ENCODE assay signal across 19 cellular contexts in the genomic region with DNA sequence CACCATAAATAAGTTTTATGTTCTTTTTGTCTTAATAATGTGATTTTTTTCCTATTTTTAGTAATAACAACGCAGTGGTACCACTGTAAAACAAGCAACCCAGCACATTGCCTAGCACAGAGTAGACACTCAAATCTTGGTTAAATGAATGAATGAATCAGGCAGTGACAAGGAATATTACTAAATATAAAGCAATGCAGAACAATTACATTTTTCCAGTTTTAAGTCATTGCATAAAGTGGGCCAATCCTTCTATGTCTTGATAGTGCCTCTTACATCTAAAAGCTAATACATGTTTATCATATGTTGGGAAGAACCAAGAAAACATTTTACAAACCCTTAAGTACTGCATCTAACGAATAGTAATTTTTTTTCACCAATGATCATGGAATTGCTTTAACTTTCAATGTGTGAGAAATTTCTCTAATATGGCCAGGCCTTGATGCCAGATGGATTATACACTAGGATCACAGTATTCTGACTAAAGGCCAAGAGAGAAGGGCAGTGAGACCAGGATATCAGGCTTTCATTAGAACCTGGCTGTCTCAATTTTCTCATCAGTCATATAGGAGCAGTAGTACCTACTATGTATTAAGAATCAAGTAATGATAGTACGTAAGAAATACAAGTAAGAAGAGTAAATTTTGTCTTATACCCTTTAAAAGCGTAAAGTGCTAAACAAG.
DNase-seq lines count a peak whose midpoint lies in the region; ATAC-seq, FAIRE-seq and TF ChIP-seq lines count a peak whose summit lies in the region.
"Had no signal": no experiment of that assay in that cellular context is flagged by ENCODE, and none has a peak within 500 bp of the region (broad histone marks: within the 10 kb centered on the region; RNA-seq: fewer than 3 reads in every experiment).

No MANE protein-coding gene starts in this region.

- H2AFZ ChIP-seq in PC-3 (ENCODE audit: low read length) (no peak overlapping the region), keratinocyte (ENCODE audit: control insufficient read depth, low read length) (no peak overlapping the region)
- H2AFZ ChIP-seq: GM23338 had no signal

- H3K27me3 ChIP-seq in PC-3 (ENCODE audit: low read length): no peaks in the 10 kb centered on the region
- H3K27me3 ChIP-seq in keratinocyte (ENCODE audit: control insufficient read depth, extremely low read depth, insufficient read depth, low read length): no peaks in the 10 kb centered on the region

- no peaks in the 10 kb centered on the region for H4K20me1 ChIP-seq in PC-3 (ENCODE audit: low read length)
- no peaks in the 10 kb centered on the region for H4K20me1 ChIP-seq in keratinocyte (ENCODE audit: control insufficient read depth, extremely low read depth, insufficient read depth, low read length)

- H3K79me2 ChIP-seq in PC-3 (ENCODE audit: low read length): no peaks in the 10 kb centered on the region
- H3K79me2 ChIP-seq in keratinocyte (ENCODE audit: control insufficient read depth, insufficient read depth, low read length): peaks cover 2% of the 10 kb centered on the region

- H3K4me1 ChIP-seq in PC-3 (ENCODE audit: insufficient read depth, low read length): peaks cover 16% of the 10 kb centered on the region; the same call in 1 of the 2 replicates
- peaks cover 22% of the 10 kb centered on the region for H3K4me1 ChIP-seq in keratinocyte (ENCODE audit: control insufficient read depth, extremely low read depth, insufficient read depth, low read length)

- ATAC-seq in PC-3 (peak; percentile 29), GM21447 (IDR thresholded peaks at IDR 0.05; ENCODE audit: unreplicated experiment) (no peak)
- no peak for ATAC-seq in stimulated activated naive CD8-positive, alpha-beta T cell treated with anti-CD3 and anti-CD28 coated beads, Interleukin-15, Interleukin-2, amounts not matched to agents 100 U/mL and 50 U/mL, for 24 hours
- ATAC-seq: A549, GM12878, GM23338 had no signal

- no peak for FAIRE-seq in keratinocyte (lab: Jason Lieb, UNC)
- FAIRE-seq: A549, GM12878, GM19239 had no signal

- no peaks in the 10 kb centered on the region for H3K36me3 ChIP-seq in PC-3 (ENCODE audit: low read depth, low read length)
- H3K36me3 ChIP-seq in keratinocyte (ENCODE audit: control insufficient read depth in 2 of 2, extremely low read depth in 1 of 2, insufficient read depth in 2 of 2, low read length in 2 of 2): no peaks in the 10 kb centered on the region

- no peak overlapping the region for H3K4me3 ChIP-seq in PC-3 (ENCODE audit: low read length)
- H3K4me3 ChIP-seq in keratinocyte (ENCODE audit: control insufficient read depth in 2 of 3, extremely low read depth in 1 of 3, insufficient read depth in 2 of 3, low read depth in 1 of 3, low read length in 3 of 3): peak overlapping the region in 1 of 3 experiments; percentile 9
- H3K4me3 ChIP-seq: A549, GM12878, GM23338 had no signal

- no peaks in the 10 kb centered on the region for H3K36me3 Mint-ChIP-seq in endothelial cell (ENCODE audit: low read depth, unreplicated experiment)

- DNase-seq in ELR (ENCODE audit: low read depth): peak; percentile 8
- no peak for DNase-seq in PC-3
- DNase-seq in endothelial cell (ENCODE audit: low spot score): no peak
- DNase-seq in keratinocyte (ENCODE audit: low read depth, low spot score): no peak
- no peak for DNase-seq in NCI-H1092 treated with DMSO at 0.1 percent for 48 hours (lab: John Stamatoyannopoulos, UW)
- DNase-seq in stimulated activated naive CD8-positive, alpha-beta T cell treated with anti-CD3 and anti-CD28 coated beads, Interleukin-15, Interleukin-2, amounts not matched to agents 100 U/mL and 50 U/mL, for 24 hours: no peak
- DNase-seq: Caco-2; CD4-positive, alpha-beta T cell; DMS153; KG1; NCI-H1436; NCI-H345; NCI-H524 treated with DMSO at 0.1 percent for 48 hours; SIG-M5 had no signal

- H3K27ac ChIP-seq in PC-3 (ENCODE audit: low read length) (no peak overlapping the region), keratinocyte (ENCODE audit: control insufficient read depth, insufficient read depth, low read length) (peak overlapping the region; percentile 11)
- H3K27ac ChIP-seq: A549 had no signal

- no peaks in the 10 kb centered on the region for H3K27me3 Mint-ChIP-seq in endothelial cell (ENCODE audit: unreplicated experiment)
- H3K27me3 Mint-ChIP-seq: CD4-positive, alpha-beta T cell had no signal

- intact Hi-C loops in PC-3 (cut with micrococcal nuclease): no loop called here

- H3K9me1 ChIP-seq in keratinocyte (ENCODE audit: control insufficient read depth, extremely low read depth, insufficient read depth, low read length): peaks cover 4% of the 10 kb centered on the region

- H3K9me3 ChIP-seq in PC-3 (ENCODE audit: low read length) (no peaks in the 10 kb centered on the region), keratinocyte (ENCODE audit: control insufficient read depth, low read depth, low read length) (no peaks in the 10 kb centered on the region)
- H3K9me3 ChIP-seq: A549, Caco-2 had no signal

- CTCF ChIA-PET in PC-3 (lab: Charles Lee): no interaction called here

- H3K4me3 Mint-ChIP-seq in endothelial cell (ENCODE audit: unreplicated experiment): no peak overlapping the region
- H3K4me3 Mint-ChIP-seq: CD4-positive, alpha-beta T cell; GM23338 had no signal

- no peaks in the 10 kb centered on the region for H3K9me3 Mint-ChIP-seq in endothelial cell (ENCODE audit: unreplicated experiment)
- H3K9me3 Mint-ChIP-seq: CD4-positive, alpha-beta T cell had no signal

- H3K9ac ChIP-seq in PC-3 (ENCODE audit: low read length): no peak overlapping the region
- no peak overlapping the region for H3K9ac ChIP-seq in keratinocyte (ENCODE audit: control insufficient read depth, extremely low read depth, insufficient read depth, low read length)

- no TSS peak for BruUV-seq in PC-3 (replicated peaks; lab: Mats Ljungman, UMichigan)

- POLR2A ChIA-PET in PC-3 (lab: Charles Lee; ENCODE audit: unreplicated experiment): no interaction called here

- peak overlapping the region; percentile 43 for H3K27ac Mint-ChIP-seq in endothelial cell (ENCODE audit: unreplicated experiment)
- H3K27ac Mint-ChIP-seq: CD4-positive, alpha-beta T cell; GM23338 had no signal

- no peaks in the 10 kb centered on the region for H3K9me2 ChIP-seq in PC-3 (replicated peaks; ENCODE audit: low read length)

- H3K4me2 ChIP-seq in PC-3 (ENCODE audit: low read length) (no peak overlapping the region), keratinocyte (ENCODE audit: control insufficient read depth, extremely low read depth, insufficient read depth, low read depth, low read length) (peak overlapping the region; percentile 70)
- H3K4me2 ChIP-seq: GM23338 had no signal

- peaks cover 18% of the 10 kb centered on the region for H3K4me1 Mint-ChIP-seq in endothelial cell (ENCODE audit: unreplicated experiment)

- TF ChIP-seq CTCF in PC-3 (conservative IDR thresholded peaks at IDR 0.05; ENCODE audit: low read depth, low read length) (no peak), endothelial cell (IDR thresholded peaks at IDR 0.05; ENCODE audit: unreplicated experiment) (no peak), keratinocyte (optimal IDR thresholded peaks at IDR 0.05 in 1 of 3, IDR thresholded peaks at IDR 0.05 in 1 of 3, conservative IDR thresholded peaks at IDR 0.05 in 1 of 3; ENCODE audit: extremely low read depth in 1 of 3, insufficient read depth in 2 of 3, low read length in 3 of 3) (no peak)

- dilution Hi-C loops in keratinocyte (cut with MboI; ENCODE audit: extremely low pct_ligation_motif_present, low sequenced_read_pairs): no loop called here

- H3F3A ChIP-seq in PC-3 (ENCODE audit: low read length, unreplicated experiment): no peaks in the 10 kb centered on the region
